Comparison of ENCODE assay signal across 18 cellular contexts in the genomic region with DNA sequence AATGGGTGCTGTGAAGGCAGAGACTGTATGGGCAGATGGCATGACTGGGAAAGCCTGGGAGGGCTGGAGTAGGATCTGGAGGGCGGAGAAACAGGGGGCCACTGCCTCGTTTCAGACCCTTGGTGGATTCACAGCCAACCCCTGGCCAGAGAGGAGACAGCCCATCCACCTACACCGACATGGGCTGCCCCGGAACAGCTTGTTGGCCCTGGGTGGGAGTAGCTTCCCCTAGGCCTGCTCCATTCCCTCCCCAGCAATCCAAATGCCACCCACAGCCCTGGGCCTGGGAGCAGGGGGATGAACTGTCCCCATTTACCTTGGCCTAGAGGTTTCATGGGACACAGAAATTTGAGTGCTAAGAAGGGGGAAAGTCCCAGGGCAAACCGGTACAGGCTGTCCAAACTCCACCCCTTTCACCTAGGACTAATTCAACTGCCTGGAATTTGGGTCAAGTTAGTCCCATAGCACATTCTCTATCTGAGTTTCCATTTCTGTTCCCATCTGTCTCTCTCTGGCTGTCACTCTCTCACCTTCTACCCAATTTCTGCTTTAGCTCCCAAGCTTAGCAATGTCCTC. TPM values are rescaled to one million over a fixed set of nuclear protein-coding genes. Genes with fewer than 3 reads are reported as not detected.
DNase-seq lines count a peak whose midpoint lies in the region; ATAC-seq and TF ChIP-seq lines count a peak whose summit lies in the region.
"Had no signal": no experiment of that assay in that cellular context is flagged by ENCODE, and none has a peak within 500 bp of the region (broad histone marks: within the 10 kb centered on the region; RNA-seq: fewer than 3 reads in every experiment).

No MANE protein-coding gene starts in this region.

- H3K4me3 ChIP-seq in prostate gland, result no peak overlapping the region
- no peak overlapping the region for H3K4me3 ChIP-seq in neural progenitor cell
- H3K4me3 ChIP-seq: tibial nerve had no signal

- WGBS in prostate gland, result 84% methylated on average over 5 of the region's 5 CpGs

- H3K4me2 ChIP-seq in neural progenitor cell, result no peak overlapping the region
- H3K4me2 ChIP-seq: SK-N-SH had no signal

- peaks cover 42% of the 10 kb centered on the region for H3K4me1 Mint-ChIP-seq in activated CD8-positive, alpha-beta memory T cell treated with anti-CD3 and anti-CD28 coated beads, Interleukin-2, amount 10 ng/mL, durations not matched to agents 7 days and 5 days
- peaks cover 21% of the 10 kb centered on the region for H3K4me1 Mint-ChIP-seq in neural progenitor cell

- intact Hi-C loops in cardiac septum (cut with DNase I) (no loop called here), prostate gland (cut with DNase I) (no loop called here)

- H3K27ac ChIP-seq in prostate gland (no peak overlapping the region), neural progenitor cell (no peak overlapping the region)
- H3K27ac ChIP-seq: tibial nerve, VCaP had no signal

- no peaks in the 10 kb centered on the region for H3K27me3 ChIP-seq in prostate gland (replicated peaks; ENCODE audit: insufficient read depth)
- no peaks in the 10 kb centered on the region for H3K27me3 ChIP-seq in neural progenitor cell
- H3K27me3 ChIP-seq: tibial nerve had no signal

- H3K4me3 Mint-ChIP-seq in activated CD8-positive, alpha-beta memory T cell treated with anti-CD3 and anti-CD28 coated beads, Interleukin-2, amount 10 ng/mL, durations not matched to agents 7 days and 5 days, result no peak overlapping the region
- H3K4me3 Mint-ChIP-seq in neural progenitor cell, result no peak overlapping the region

- CTCF ChIA-PET in activated CD8-positive, alpha-beta memory T cell treated with anti-CD3 and anti-CD28 coated beads, Interleukin-2, amount 10 ng/mL, durations not matched to agents 7 days and 5 days (lab: Charles Lee), result interaction anchor here (1.7 to 2.5 kb wide), 4 partner anchors 34 to 443 kb away, joined by 6 to 7 read pairs (median 6); no protein-coding TSS in a partner anchor

- H3K9me3 Mint-ChIP-seq in activated CD8-positive, alpha-beta memory T cell treated with anti-CD3 and anti-CD28 coated beads, Interleukin-2, amount 10 ng/mL, durations not matched to agents 7 days and 5 days (ENCODE audit: low read depth), result peaks cover 2% of the 10 kb centered on the region
- H3K9me3 Mint-ChIP-seq in neural progenitor cell, result no peaks in the 10 kb centered on the region

- no peak overlapping the region for H2AFZ ChIP-seq in neural progenitor cell (replicated peaks)

- ATAC-seq in activated CD8-positive, alpha-beta memory T cell treated with anti-CD3 and anti-CD28 coated beads, Interleukin-2, amount 10 ng/mL, durations not matched to agents 7 days and 5 days, result no peak
- ATAC-seq in GM19035 (IDR thresholded peaks at IDR 0.05; ENCODE audit: unreplicated experiment), result no peak
- ATAC-seq: HCT116 had no signal

- H3K4me1 ChIP-seq in prostate gland (replicated peaks), result no peaks in the 10 kb centered on the region
- no peaks in the 10 kb centered on the region for H3K4me1 ChIP-seq in neural progenitor cell

- H3K36me3 ChIP-seq in prostate gland, result no peaks in the 10 kb centered on the region
- no peaks in the 10 kb centered on the region for H3K36me3 ChIP-seq in neural progenitor cell
- H3K36me3 ChIP-seq: tibial nerve had no signal

- no peak for TF ChIP-seq CTCF in prostate gland (IDR thresholded peaks at IDR 0.05)
- no peak for TF ChIP-seq CTCF in neural progenitor cell (IDR thresholded peaks at IDR 0.05)

- peaks cover 10% of the 10 kb centered on the region for H3K36me3 Mint-ChIP-seq in activated CD8-positive, alpha-beta memory T cell treated with anti-CD3 and anti-CD28 coated beads, Interleukin-2, amount 10 ng/mL, durations not matched to agents 7 days and 5 days
- no peaks in the 10 kb centered on the region for H3K36me3 Mint-ChIP-seq in neural progenitor cell

- no peaks in the 10 kb centered on the region for H3K9me3 ChIP-seq in prostate gland
- no peaks in the 10 kb centered on the region for H3K9me3 ChIP-seq in neural progenitor cell (ENCODE audit: low read depth)
- H3K9me3 ChIP-seq: SK-N-SH, tibial nerve had no signal

- H4K20me1 ChIP-seq in neural progenitor cell (ENCODE audit: low read depth), result no peaks in the 10 kb centered on the region

- peak overlapping the region; percentile 71 for H3K27ac Mint-ChIP-seq in activated CD8-positive, alpha-beta memory T cell treated with anti-CD3 and anti-CD28 coated beads, Interleukin-2, amount 10 ng/mL, durations not matched to agents 7 days and 5 days
- H3K27ac Mint-ChIP-seq in neural progenitor cell, result no peak overlapping the region

- no peak overlapping the region for H3K9ac ChIP-seq in neural progenitor cell
- H3K9ac ChIP-seq: SK-N-SH had no signal

- no peaks in the 10 kb centered on the region for H3F3A ChIP-seq in neural progenitor cell (ENCODE audit: low read depth)

- DNase-seq in activated CD8-positive, alpha-beta memory T cell treated with anti-CD3 and anti-CD28 coated beads for 24 hours, result peak; percentile 58
- DNase-seq in activated CD8-positive, alpha-beta memory T cell treated with anti-CD3 and anti-CD28 coated beads, Interleukin-2, amount 50 U/mL, for 4 hours, result no peak
- no peak for DNase-seq in activated CD8-positive, alpha-beta memory T cell treated with anti-CD3 and anti-CD28 coated beads, Interleukin-2, amount 10 ng/mL, durations not matched to agents 7 days and 5 days
- DNase-seq in cardiac septum (ENCODE audit: low spot score), result peak; percentile 74
- DNase-seq in prostate gland (ENCODE audit: low spot score), result peak; percentile 27
- no peak for DNase-seq in neural progenitor cell (ENCODE audit: low spot score)
- no peak for DNase-seq in activated gamma-delta T cell treated with Interleukin-2 at 50 U/mL for 16 hours
- DNase-seq: ACHN; Caco-2; NCI-H1417 treated with DMSO at 0.1 percent for 48 hours; NCI-H510A treated with DMSO at 0.1 percent for 48 hours; right cardiac atrium; SK-N-SH; stimulated activated CD4-positive, alpha-beta T cell treated with anti-CD3 and anti-CD28 coated beads, Interleukin-2, amount 100 ng/mL, for 24 hours had no signal

- no peaks in the 10 kb centered on the region for H3K27me3 Mint-ChIP-seq in activated CD8-positive, alpha-beta memory T cell treated with anti-CD3 and anti-CD28 coated beads, Interleukin-2, amount 10 ng/mL, durations not matched to agents 7 days and 5 days
- peaks cover 11% of the 10 kb centered on the region for H3K27me3 Mint-ChIP-seq in neural progenitor cell (ENCODE audit: insufficient read depth, low read depth)

- TF ChIP-seq POLR2A in prostate gland (IDR thresholded peaks at IDR 0.05), result no peak

- H3K79me2 ChIP-seq in neural progenitor cell (ENCODE audit: low read depth), result no peaks in the 10 kb centered on the region

RNA-seq across cellular contexts. Expression of gene LBH, which starts 37.0 kb away (rescaled TPM):
- total RNA-seq in activated CD8-positive, alpha-beta memory T cell treated with anti-CD3 and anti-CD28 coated beads, Interleukin-2, amount 10 ng/mL, durations not matched to agents 7 days and 5 days, result 10 to 100 TPM; 68.5 to 71.5 TPM
- total RNA-seq in cardiac septum (208 TPM), prostate gland (10 to 100 TPM; 33.3 to 41.8 TPM), neural progenitor cell (ENCODE audit: low replicate concordance) (4.2 and 11.0 TPM in 2 replicates)

Comparison
In these comparisons a context has a peak if more than half of its experiments do, and no peak if none do; other contexts are left out.
1. DNase-seq: peak in activated CD8-positive, alpha-beta memory T cell treated with anti-CD3 and anti-CD28 coated beads for 24 hours (single experiment), cardiac septum (single experiment) and prostate gland (single experiment); none in activated CD8-positive, alpha-beta memory T cell treated with anti-CD3 and anti-CD28 coated beads, Interleukin-2, amount 50 U/mL, for 4 hours (single experiment), activated CD8-positive, alpha-beta memory T cell treated with anti-CD3 and anti-CD28 coated beads, Interleukin-2, amount 10 ng/mL, durations not matched to agents 7 days and 5 days (single experiment), neural progenitor cell (single experiment) and activated gamma-delta T cell treated with Interleukin-2 at 50 U/mL for 16 hours (single experiment).